In the genomic region with DNA sequence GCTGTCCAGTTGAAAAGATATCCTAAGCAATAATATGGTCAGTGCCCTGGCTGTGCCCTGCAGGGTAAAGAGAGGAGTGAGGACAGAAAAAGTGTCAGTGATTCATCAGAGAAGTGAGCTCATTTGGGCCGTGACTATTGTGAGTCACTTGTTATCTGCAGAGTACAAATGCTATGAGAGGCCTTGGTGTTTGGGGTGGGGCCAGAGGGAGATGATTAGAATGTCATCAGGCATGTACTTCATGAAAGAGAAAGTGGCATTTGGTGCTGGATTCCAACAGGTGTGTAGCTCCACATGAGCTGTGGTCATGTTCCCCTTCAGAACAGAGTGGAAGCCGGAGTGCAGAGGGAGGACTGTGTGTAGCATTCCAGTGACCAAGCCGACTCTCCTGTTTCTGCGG, we compare ENCODE assay signal across 8 cellular contexts.
DNase-seq lines count a peak whose midpoint lies in the region; ATAC-seq lines count a peak whose summit lies in the region.

No MANE protein-coding gene starts in this region.

- DNase-seq in amniotic stem cell (lab: John Stamatoyannopoulos, UW) (peak; percentile 40), mucosa of gallbladder (ENCODE audit: low spot score) (peak; percentile 21), NCI-H524 (lab: John Stamatoyannopoulos, UW) (no peak), NCI-H1930 (lab: John Stamatoyannopoulos, UW) (no peak), NCI-H1048 (lab: John Stamatoyannopoulos, UW) (no peak)

- peak; percentile 69 for ATAC-seq in GM19043 (IDR thresholded peaks at IDR 0.05; ENCODE audit: low read depth, unreplicated experiment)
- peak; percentile 81 for ATAC-seq in HG03354 (IDR thresholded peaks at IDR 0.05; ENCODE audit: poor library complexity, severe bottlenecking, unreplicated experiment)
- no peak for ATAC-seq in HG03520 (IDR thresholded peaks at IDR 0.05; ENCODE audit: unreplicated experiment)

Comparison
In these comparisons a context has a peak if more than half of its experiments do, and no peak if none do; other contexts are left out.
1. DNase-seq: peak in amniotic stem cell (single experiment) and mucosa of gallbladder (single experiment); none in NCI-H524 (0 of 2), NCI-H1930 (0 of 2) and NCI-H1048 (single experiment).